1 cellular context compared by ENCODE assay signal in the genomic region with DNA sequence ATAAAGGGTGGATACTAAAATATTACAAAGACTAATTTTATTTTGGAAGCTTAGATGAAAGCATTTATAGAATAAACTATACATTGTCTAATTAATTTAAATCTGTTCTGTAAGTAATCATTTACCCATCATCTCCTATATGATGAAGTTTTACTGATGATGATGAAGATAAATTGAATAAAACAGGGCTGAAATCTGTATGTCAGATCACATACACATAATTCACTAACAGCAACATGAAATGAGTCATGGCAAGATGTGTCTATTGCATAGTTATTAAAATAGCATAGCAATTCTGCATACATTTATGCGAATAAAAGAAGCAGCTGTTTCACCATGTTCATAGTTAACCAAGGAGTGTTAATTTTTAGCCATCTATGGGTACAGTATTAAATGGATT.
TF ChIP-seq lines count a peak whose summit lies in the region.

No MANE protein-coding gene starts in this region.

TF ChIP-seq in SK-N-SH treated with all-trans-retinoic acid at 6 μM for 48 hours, 23 proteins besides CTCF, POLR2A, EP300 and RAD21 (continued from another document):
- TF ChIP-seq CSRNP3 (CRISPR knock-in tag; IDR thresholded peaks at IDR 0.05) (no peak), RARB (CRISPR knock-in tag; IDR thresholded peaks at IDR 0.05) (no peak), CSDC2 (CRISPR knock-in tag; IDR thresholded peaks at IDR 0.05) (no peak), ISL1 (CRISPR knock-in tag; IDR thresholded peaks at IDR 0.05) (no peak), GLIS3 (CRISPR knock-in tag; IDR thresholded peaks at IDR 0.05) (no peak), OSR1 (CRISPR knock-in tag; IDR thresholded peaks at IDR 0.05) (no peak), PPARA (CRISPR knock-in tag; IDR thresholded peaks at IDR 0.05; ENCODE audit: borderline replicate concordance) (no peak), CREB5 (CRISPR knock-in tag; IDR thresholded peaks at IDR 0.05; ENCODE audit: low read depth) (no peak), ZC3H10 (CRISPR knock-in tag; IDR thresholded peaks at IDR 0.05) (no peak), PATZ1 (CRISPR knock-in tag; IDR thresholded peaks at IDR 0.05; ENCODE audit: borderline replicate concordance) (no peak)
- TF ChIP-seq, protein P1, sequence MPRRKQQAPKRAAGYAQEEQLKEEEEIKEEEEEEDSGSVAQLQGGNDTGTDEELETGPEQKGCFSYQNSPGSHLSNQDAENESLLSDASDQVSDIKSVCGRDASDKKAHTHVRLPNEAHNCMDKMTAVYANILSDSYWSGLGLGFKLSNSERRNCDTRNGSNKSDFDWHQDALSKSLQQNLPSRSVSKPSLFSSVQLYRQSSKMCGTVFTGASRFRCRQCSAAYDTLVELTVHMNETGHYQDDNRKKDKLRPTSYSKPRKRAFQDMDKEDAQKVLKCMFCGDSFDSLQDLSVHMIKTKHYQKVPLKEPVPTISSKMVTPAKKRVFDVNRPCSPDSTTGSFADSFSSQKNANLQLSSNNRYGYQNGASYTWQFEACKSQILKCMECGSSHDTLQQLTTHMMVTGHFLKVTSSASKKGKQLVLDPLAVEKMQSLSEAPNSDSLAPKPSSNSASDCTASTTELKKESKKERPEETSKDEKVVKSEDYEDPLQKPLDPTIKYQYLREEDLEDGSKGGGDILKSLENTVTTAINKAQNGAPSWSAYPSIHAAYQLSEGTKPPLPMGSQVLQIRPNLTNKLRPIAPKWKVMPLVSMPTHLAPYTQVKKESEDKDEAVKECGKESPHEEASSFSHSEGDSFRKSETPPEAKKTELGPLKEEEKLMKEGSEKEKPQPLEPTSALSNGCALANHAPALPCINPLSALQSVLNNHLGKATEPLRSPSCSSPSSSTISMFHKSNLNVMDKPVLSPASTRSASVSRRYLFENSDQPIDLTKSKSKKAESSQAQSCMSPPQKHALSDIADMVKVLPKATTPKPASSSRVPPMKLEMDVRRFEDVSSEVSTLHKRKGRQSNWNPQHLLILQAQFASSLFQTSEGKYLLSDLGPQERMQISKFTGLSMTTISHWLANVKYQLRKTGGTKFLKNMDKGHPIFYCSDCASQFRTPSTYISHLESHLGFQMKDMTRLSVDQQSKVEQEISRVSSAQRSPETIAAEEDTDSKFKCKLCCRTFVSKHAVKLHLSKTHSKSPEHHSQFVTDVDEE (CRISPR knock-in tag; IDR thresholded peaks at IDR 0.05) = no peak
